In the genomic region with DNA sequence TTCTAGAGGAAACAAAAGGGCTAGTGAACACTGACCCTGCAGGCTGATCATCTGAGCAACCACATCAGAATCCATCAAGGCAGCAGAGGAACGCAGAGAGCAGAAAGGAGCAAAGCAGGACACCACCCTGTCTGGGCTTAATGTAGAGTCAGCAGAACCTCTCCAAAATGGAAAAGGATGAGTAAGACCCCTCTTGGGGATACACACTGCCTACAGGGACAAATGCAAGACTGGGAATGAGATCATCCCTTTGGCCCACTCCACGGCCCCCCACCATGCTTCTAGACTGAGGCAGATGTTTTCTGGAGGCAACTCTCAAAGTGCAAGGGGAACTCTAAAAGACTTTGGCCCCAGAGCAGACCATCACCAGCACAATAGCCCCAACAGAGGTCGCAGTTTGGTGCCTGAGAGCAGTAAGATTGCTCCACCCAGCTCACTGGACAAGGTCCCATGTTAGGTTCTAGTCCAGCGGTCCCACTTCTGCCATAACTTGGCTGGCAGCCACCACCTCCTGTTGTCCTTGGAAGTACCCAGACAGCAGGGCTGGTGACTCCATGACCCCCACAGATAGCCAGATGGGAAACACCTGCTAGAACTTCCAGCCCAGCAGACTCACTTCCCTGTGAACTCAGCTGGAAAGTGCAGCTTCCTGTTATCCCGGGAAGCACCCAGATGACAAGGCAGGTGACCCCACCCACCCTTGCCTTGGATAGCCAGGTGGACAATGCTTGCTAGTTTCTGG, we compare ENCODE assay signal across 1 cellular context.
TF ChIP-seq lines count a peak whose summit lies in the region.

No MANE protein-coding gene starts in this region.

TF ChIP-seq in Ishikawa, 13 proteins besides CTCF, POLR2A, EP300 and RAD21 (continued from another document):
- peak; percentile 29; the same call in 1 of the 2 replicates for TF ChIP-seq TAF1 (IDR thresholded peaks at IDR 0.05; ENCODE audit: low read depth)
- TF ChIP-seq ZBTB7A (IDR thresholded peaks at IDR 0.05; ENCODE audit: low read depth), result peak; percentile 19; the same call in 1 of the 2 replicates
- TF ChIP-seq TEAD4 (IDR thresholded peaks at IDR 0.05), result peak; percentile 77
